In the genomic region with DNA sequence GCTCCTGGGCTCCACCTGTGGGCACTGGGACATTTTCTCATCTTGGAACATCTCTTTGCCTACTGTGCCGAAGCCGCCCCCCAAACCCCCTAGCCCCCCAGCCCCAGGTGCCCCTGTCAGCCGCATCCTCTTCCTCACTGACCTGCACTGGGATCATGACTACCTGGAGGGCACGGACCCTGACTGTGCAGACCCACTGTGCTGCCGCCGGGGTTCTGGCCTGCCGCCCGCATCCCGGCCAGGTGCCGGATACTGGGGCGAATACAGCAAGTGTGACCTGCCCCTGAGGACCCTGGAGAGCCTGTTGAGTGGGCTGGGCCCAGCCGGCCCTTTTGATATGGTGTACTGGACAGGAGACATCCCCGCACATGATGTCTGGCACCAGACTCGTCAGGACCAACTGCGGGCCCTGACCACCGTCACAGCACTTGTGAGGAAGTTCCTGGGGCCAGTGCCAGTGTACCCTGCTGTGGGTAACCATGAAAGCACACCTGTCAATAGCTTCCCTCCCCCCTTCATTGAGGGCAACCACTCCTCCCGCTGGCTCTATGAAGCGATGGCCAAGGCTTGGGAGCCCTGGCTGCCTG, we compare ENCODE assay signal across 9 cellular contexts. TPM values are rescaled to one million over a fixed set of nuclear protein-coding genes. Genes with fewer than 3 reads are reported as not detected.
DNase-seq lines count a peak whose midpoint lies in the region; TF ChIP-seq lines count a peak whose summit lies in the region.
"Had no signal": no experiment of that assay in that cellular context is flagged by ENCODE, and none has a peak within 500 bp of the region (broad histone marks: within the 10 kb centered on the region; RNA-seq: fewer than 3 reads in every experiment).

No MANE protein-coding gene starts in this region.

- H3K79me2 ChIP-seq in MM.1S (ENCODE audit: low read length) = peaks cover 8% of the 10 kb centered on the region
- no peaks in the 10 kb centered on the region for H3K79me2 ChIP-seq in neural progenitor cell (ENCODE audit: low read depth)

- peak overlapping the region; percentile 93 to 98 (median 95) for H3K4me3 Mint-ChIP-seq in CD4-positive, alpha-beta memory T cell
- H3K4me3 Mint-ChIP-seq in dendritic cell treated with granulocyte-macrophage colony-stimulating factor and Interleukin-4, amounts not matched to agents 40 ng/mL and 50 ng/mL, for 4 days = no peak overlapping the region
- H3K4me3 Mint-ChIP-seq in neural progenitor cell = peak overlapping the region; percentile 90

- H3K9ac ChIP-seq in MM.1S (ENCODE audit: low read length) (no peak overlapping the region), neural progenitor cell (no peak overlapping the region)

- H3K36me3 Mint-ChIP-seq in CD4-positive, alpha-beta memory T cell = peaks cover 21 to 43% of the 10 kb centered on the region in 2 donors
- H3K36me3 Mint-ChIP-seq in dendritic cell treated with granulocyte-macrophage colony-stimulating factor and Interleukin-4, amounts not matched to agents 40 ng/mL and 50 ng/mL, for 4 days (ENCODE audit: low read depth) = peaks cover 32% of the 10 kb centered on the region
- H3K36me3 Mint-ChIP-seq in neural progenitor cell = peaks cover 11% of the 10 kb centered on the region

- peak overlapping the region; percentile 93 to 99 (median 95) for H3K27ac Mint-ChIP-seq in CD4-positive, alpha-beta memory T cell
- H3K27ac Mint-ChIP-seq in dendritic cell treated with granulocyte-macrophage colony-stimulating factor and Interleukin-4, amounts not matched to agents 40 ng/mL and 50 ng/mL, for 4 days = peak overlapping the region; percentile 94
- no peak overlapping the region for H3K27ac Mint-ChIP-seq in neural progenitor cell

- no peak for TF ChIP-seq CTCF in MM.1S (IDR thresholded peaks at IDR 0.05; ENCODE audit: low read length)
- no peak for TF ChIP-seq CTCF in neural progenitor cell (IDR thresholded peaks at IDR 0.05)

- POLR2A ChIA-PET in CD4-positive, alpha-beta memory T cell (lab: Charles Lee; ENCODE audit: partially characterized antibody) = interaction anchor here (0.6 to 23.7 kb wide), 9 partner anchors 11 to 90 kb away, joined by 3 to 503 read pairs (median 8); a partner anchor contains a TSS

- H3K4me1 ChIP-seq in CD4-positive, alpha-beta memory T cell (ENCODE audit: insufficient read depth, low read length) = peaks cover 50% of the 10 kb centered on the region
- H3K4me1 ChIP-seq in MM.1S (ENCODE audit: low read length) (no peaks in the 10 kb centered on the region), neural progenitor cell (peaks cover 12% of the 10 kb centered on the region)

- H3K9me3 ChIP-seq in CD4-positive, alpha-beta memory T cell (ENCODE audit: control insufficient read depth in 1 of 2, low read length in 2 of 2) = no peaks in the 10 kb centered on the region
- no peaks in the 10 kb centered on the region for H3K9me3 ChIP-seq in MM.1S (replicated peaks; ENCODE audit: insufficient read depth, low read length)
- H3K9me3 ChIP-seq in neural progenitor cell (ENCODE audit: low read depth) = no peaks in the 10 kb centered on the region

- CTCF ChIA-PET in CD4-positive, alpha-beta memory T cell (lab: Charles Lee; ENCODE audit: partially characterized antibody) = interaction anchor here (0.9 to 19.5 kb wide), 5 partner anchors 12 to 54 kb away, joined by 3 to 1014 read pairs (median 3); a partner anchor contains a TSS

- H3K4me2 ChIP-seq in MM.1S (ENCODE audit: low read depth, low read length) (peak overlapping the region; percentile 76; the same call in 1 of the 2 replicates), neural progenitor cell (no peak overlapping the region)

- H2AFZ ChIP-seq in MM.1S (ENCODE audit: low read length) (no peak overlapping the region), neural progenitor cell (replicated peaks) (no peak overlapping the region)

- H3K9me2 ChIP-seq in MM.1S (replicated peaks; ENCODE audit: insufficient read depth, low read length) = no peaks in the 10 kb centered on the region

- intact Hi-C loops in CD4-positive, alpha-beta memory T cell (cut with micrococcal nuclease) = loop anchor here (2.0 kb wide), 1 partner anchor 221 kb away; a partner anchor contains a TSS
- intact Hi-C loops in dendritic cell treated with granulocyte-macrophage colony-stimulating factor and Interleukin-4, amounts not matched to agents 40 ng/mL and 50 ng/mL, for 4 days (cut with micrococcal nuclease) = loop anchor here (2.0 kb wide), 2 partner anchors 23 to 89 kb away; a partner anchor contains a TSS

- no peaks in the 10 kb centered on the region for H3K27me3 Mint-ChIP-seq in CD4-positive, alpha-beta memory T cell
- peaks cover 6% of the 10 kb centered on the region for H3K27me3 Mint-ChIP-seq in dendritic cell treated with granulocyte-macrophage colony-stimulating factor and Interleukin-4, amounts not matched to agents 40 ng/mL and 50 ng/mL, for 4 days
- peaks cover 10% of the 10 kb centered on the region for H3K27me3 Mint-ChIP-seq in neural progenitor cell (ENCODE audit: insufficient read depth, low read depth)

- H3K27me3 ChIP-seq in CD4-positive, alpha-beta memory T cell (ENCODE audit: insufficient read depth, low read length) = no peaks in the 10 kb centered on the region
- H3K27me3 ChIP-seq in MM.1S (replicated peaks; ENCODE audit: insufficient read depth, low read length) (no peaks in the 10 kb centered on the region), neural progenitor cell (no peaks in the 10 kb centered on the region)

- no peaks in the 10 kb centered on the region for H4K20me1 ChIP-seq in MM.1S (ENCODE audit: insufficient read depth, low read length)
- no peaks in the 10 kb centered on the region for H4K20me1 ChIP-seq in neural progenitor cell (ENCODE audit: low read depth)

- peak overlapping the region in 1 of 2 donors; percentile 97 for H3K4me3 ChIP-seq in CD4-positive, alpha-beta memory T cell (ENCODE audit: low read length in 2 of 2)
- H3K4me3 ChIP-seq in MM.1S (ENCODE audit: low read length) (no peak overlapping the region), neural progenitor cell (no peak overlapping the region)

- peak overlapping the region; percentile 83 for H3K27ac ChIP-seq in CD4-positive, alpha-beta memory T cell (ENCODE audit: low read depth, low read length)
- H3K27ac ChIP-seq in MM.1S (ENCODE audit: low read length) (no peak overlapping the region), neural progenitor cell (no peak overlapping the region)

- no peak for DNase-seq in CD4-positive, alpha-beta memory T cell
- no peak for DNase-seq in MM.1S
- no peak for DNase-seq in neural progenitor cell (ENCODE audit: low spot score)
- no peak for DNase-seq in amniotic stem cell (lab: John Stamatoyannopoulos, UW)
- DNase-seq in AML-193 (lab: John Stamatoyannopoulos, UW) = no peak
- no peak for DNase-seq in GM03348 (ENCODE audit: low spot score)
- no peak for DNase-seq in NCI-H82 (lab: John Stamatoyannopoulos, UW)
- DNase-seq: NCI-H526 had no signal

- H3K4me1 Mint-ChIP-seq in CD4-positive, alpha-beta memory T cell = peaks cover 28 to 69% (median 45%) of the 10 kb centered on the region in 4 donors
- H3K4me1 Mint-ChIP-seq in dendritic cell treated with granulocyte-macrophage colony-stimulating factor and Interleukin-4, amounts not matched to agents 40 ng/mL and 50 ng/mL, for 4 days (ENCODE audit: low read depth) = peaks cover 34% of the 10 kb centered on the region
- H3K4me1 Mint-ChIP-seq in neural progenitor cell = peaks cover 16% of the 10 kb centered on the region

- no peaks in the 10 kb centered on the region for H3K9me3 Mint-ChIP-seq in CD4-positive, alpha-beta memory T cell
- no peaks in the 10 kb centered on the region for H3K9me3 Mint-ChIP-seq in dendritic cell treated with granulocyte-macrophage colony-stimulating factor and Interleukin-4, amounts not matched to agents 40 ng/mL and 50 ng/mL, for 4 days
- no peaks in the 10 kb centered on the region for H3K9me3 Mint-ChIP-seq in neural progenitor cell

- no peaks in the 10 kb centered on the region for H3F3A ChIP-seq in MM.1S (ENCODE audit: insufficient read depth, low read length)
- H3F3A ChIP-seq in neural progenitor cell (ENCODE audit: low read depth) = peaks cover 27% of the 10 kb centered on the region

- H3K36me3 ChIP-seq in CD4-positive, alpha-beta memory T cell (ENCODE audit: insufficient read depth, low read length) = no peaks in the 10 kb centered on the region
- no peaks in the 10 kb centered on the region for H3K36me3 ChIP-seq in MM.1S (replicated peaks; ENCODE audit: insufficient read depth, low read length)
- H3K36me3 ChIP-seq in neural progenitor cell = no peaks in the 10 kb centered on the region

RNA-seq across cellular contexts. Expression of a gene that starts 1.4 kb away (rescaled TPM):
- total RNA-seq in CD4-positive, alpha-beta memory T cell = 10 to 100 TPM; 39.3 to 43.6 TPM
- polyA plus RNA-seq in CD4-positive, alpha-beta memory T cell = 10 to 100 TPM in 1 of 2 donors, 1 to 10 TPM in 1; 9.2 to 12.1 TPM
- 9.4 and 11.3 TPM in 2 replicates for total RNA-seq in neural progenitor cell (ENCODE audit: low replicate concordance)

RNA-seq across cellular contexts. Expression of a gene that starts 27.3 kb away (rescaled TPM):
- 10 to 100 TPM; 93.2 to 93.5 TPM for total RNA-seq in CD4-positive, alpha-beta memory T cell
- polyA plus RNA-seq in CD4-positive, alpha-beta memory T cell = 100 to 1,000 TPM in 1 of 2 donors, 10 to 100 TPM in 1; 84.7 to 107 TPM
- total RNA-seq in neural progenitor cell (ENCODE audit: low replicate concordance) = 38.5 and 64.9 TPM in 2 replicates

RNA-seq across cellular contexts. Expression of a gene that starts 49.1 kb away (rescaled TPM):
- 1 to 10 TPM in 1 of 2 experiments, under 1 TPM in 1; 0.83 to 1.3 TPM for total RNA-seq in CD4-positive, alpha-beta memory T cell
- polyA plus RNA-seq in CD4-positive, alpha-beta memory T cell = not detected
- 0.56 TPM in 2 replicates for total RNA-seq in neural progenitor cell (ENCODE audit: low replicate concordance)
